9 cellular contexts compared by ENCODE assay signal in genomic region chr10:114437456-114438292, GRCh38. TPM values are rescaled to one million over a fixed set of nuclear protein-coding genes. Genes with fewer than 3 reads are reported as not detected.
DNase-seq lines count a peak whose midpoint lies in the region; ATAC-seq, FAIRE-seq and TF ChIP-seq lines count a peak whose summit lies in the region.
"Had no signal": no experiment of that assay in that cellular context is flagged by ENCODE, and none has a peak within 500 bp of the region (broad histone marks: within the 10 kb centered on the region; RNA-seq: fewer than 3 reads in every experiment).

No MANE protein-coding gene starts in this region.

- WGBS in psoas muscle, 3 donors: 79 to 86% (median 81%) methylated on average over 9 of the region's 9 CpGs

- H3K4me3 ChIP-seq in GM12865 (ENCODE audit: low read depth, low read length) (no peak overlapping the region), psoas muscle (no peak overlapping the region)
- H3K4me3 ChIP-seq: lung had no signal

- no peaks in the 10 kb centered on the region for H3K27me3 ChIP-seq in psoas muscle (ENCODE audit: insufficient read depth in 3 of 3, low read length in 2 of 3)

- intact Hi-C loops in psoas muscle (cut with DNase I): loop anchor here (5.0 to 10.0 kb wide), 2 partner anchors 133 to 135 kb away; no protein-coding TSS in a partner anchor

- DNase-seq in GM12865 (ENCODE audit: low read depth) (peak; percentile 29), MV-4-11 (lab: John Stamatoyannopoulos, UW) (peak; percentile 3), psoas muscle (no peak)
- DNase-seq: activated CD4-positive, alpha-beta T cell treated with anti-CD3 and anti-CD28 coated beads, Interleukin-2, amount 10 ng/mL, durations not matched to agents 7 days and 5 days had no signal

- TF ChIP-seq CTCF in GM12865 (IDR thresholded peaks at IDR 0.05; ENCODE audit: insufficient read depth, low read depth, low read length, missing control alignments) (peak; percentile 39), psoas muscle (IDR thresholded peaks at IDR 0.05) (peak; percentile 36)

- no peak for ATAC-seq in psoas muscle
- ATAC-seq in HG02610 (IDR thresholded peaks at IDR 0.05; ENCODE audit: unreplicated experiment): no peak
- no peak for ATAC-seq in HG02642 (IDR thresholded peaks at IDR 0.05; ENCODE audit: poor library complexity, unreplicated experiment)
- no peak for ATAC-seq in HG03469 (IDR thresholded peaks at IDR 0.05; ENCODE audit: unreplicated experiment)

- FAIRE-seq in endometrium (lab: Jason Lieb, UNC): peak; percentile 12

- no peaks in the 10 kb centered on the region for H3K4me1 ChIP-seq in psoas muscle

- H3K36me3 ChIP-seq in psoas muscle (ENCODE audit: insufficient read depth in 1 of 2, low read depth in 1 of 2): peaks cover 3 to 25% of the 10 kb centered on the region in 2 donors

- H3K9me3 ChIP-seq in psoas muscle: no peaks in the 10 kb centered on the region

- H3K27ac ChIP-seq in psoas muscle: no peak overlapping the region

RNA-seq across cellular contexts. Expression of gene AFAP1L2, which starts 33.4 kb away (rescaled TPM):
- 1 to 10 TPM; 1.6 to 3.6 (median 2.6) TPM for total RNA-seq in psoas muscle
- 1 to 10 TPM in 2 of 3 donors, under 1 TPM in 1; 0.75 to 1.7 (median 1.4) TPM for polyA plus RNA-seq in psoas muscle

Comparison
In these comparisons a context has a peak if more than half of its experiments do, and no peak if none do; other contexts are left out.
1. DNase-seq: peak in GM12865 (single experiment) and MV-4-11 (single experiment); none in psoas muscle (0 of 2).